23 cellular contexts compared by ENCODE assay signal in genomic region chr9:83765376-83765775, GRCh38. TPM values are rescaled to one million over a fixed set of nuclear protein-coding genes. Genes with fewer than 3 reads are reported as not detected.
"Had no signal": no experiment of that assay in that cellular context is flagged by ENCODE, and none has a peak within 500 bp of the region (broad histone marks: within the 10 kb centered on the region; RNA-seq: fewer than 3 reads in every experiment).

No MANE protein-coding gene starts in this region.

- H3K9me3 ChIP-seq: right lobe of liver, testis, thyroid gland had no signal

- H3K27me3 ChIP-seq: ovary, right atrium auricular region, right lobe of liver, stomach, testis, thyroid gland, transverse colon, upper lobe of left lung, vagina had no signal

- ATAC-seq: mucosa of descending colon; naive thymus-derived CD4-positive, alpha-beta T cell; natural killer cell treated with Interleukin-12 subunit alpha and Interleukin-12 subunit beta and Interleukin-15 and Interleukin-18, amount 100 ng/mL, for 72 hours; right lobe of liver; stimulated activated naive B cell treated with anti-CD40 and anti-IgM and Interleukin-4, amounts not matched to agents 10 μg/mL and 1 μg/mL and 100 μg/mL, for 72 hours; stimulated activated naive CD8-positive, alpha-beta T cell treated with anti-CD3 and anti-CD28 coated beads, Interleukin-15, Interleukin-2, amounts not matched to agents 100 U/mL and 50 U/mL, for 24 hours had no signal

- H3K4me1 ChIP-seq: left ventricle myocardium inferior, right atrium auricular region, right lobe of liver, stomach, testis, thyroid gland, transverse colon, upper lobe of left lung, vagina had no signal

- H3K27ac ChIP-seq: left ventricle myocardium inferior, ovary, right atrium auricular region, right lobe of liver, stomach, testis, thyroid gland, transverse colon, upper lobe of left lung, vagina had no signal

- H3K4me3 ChIP-seq: left ventricle myocardium inferior, lung, mucosa of descending colon, ovary, right atrium auricular region, right lobe of liver, smooth muscle cell, stomach, testis, thyroid gland, transverse colon, upper lobe of left lung, vagina had no signal

- DNase-seq: islet precursor cell; left ventricle myocardium inferior; midbrain; mucosa of descending colon; naive thymus-derived CD4-positive, alpha-beta T cell; ovary; right lobe of liver; stimulated activated CD4-positive, alpha-beta T cell treated with anti-CD3 and anti-CD28 coated beads, Interleukin-1b, Interleukin-23, amount 100 ng/mL, for 48 hours; stimulated activated CD4-positive, alpha-beta T cell treated with anti-CD3 and anti-CD28 coated beads, Interleukin-2, amount 100 ng/mL, for 48 hours; stimulated activated CD4-positive, alpha-beta T cell treated with anti-CD3 and anti-CD28 coated beads, Interleukin-4, amount 100 ng/mL, for 4 hours; stimulated activated CD8-positive, alpha-beta memory T cell treated with anti-CD3 and anti-CD28 coated beads, Interleukin-4, amount 100 ng/mL, for 48 hours; stimulated activated naive B cell treated with anti-CD40 and anti-IgM and Interleukin-4, amounts not matched to agents 10 μg/mL and 1 μg/mL and 100 μg/mL, for 72 hours; stimulated activated naive CD8-positive, alpha-beta T cell treated with anti-CD3 and anti-CD28 coated beads, Interleukin-15, Interleukin-2, amounts not matched to agents 100 U/mL and 50 U/mL, for 24 hours; stomach; testis; thyroid gland; transverse colon; upper lobe of left lung had no signal

- H3K36me3 ChIP-seq: ovary, right atrium auricular region, right lobe of liver, thyroid gland, transverse colon, vagina had no signal

RNA-seq across cellular contexts. Expression of gene GKAP1, which starts 52.2 kb away (rescaled TPM):
- total RNA-seq: smooth muscle cell had no signal
- polyA plus RNA-seq: smooth muscle cell had no signal
